Comparison of ENCODE assay signal across 16 cellular contexts in the genomic region with DNA sequence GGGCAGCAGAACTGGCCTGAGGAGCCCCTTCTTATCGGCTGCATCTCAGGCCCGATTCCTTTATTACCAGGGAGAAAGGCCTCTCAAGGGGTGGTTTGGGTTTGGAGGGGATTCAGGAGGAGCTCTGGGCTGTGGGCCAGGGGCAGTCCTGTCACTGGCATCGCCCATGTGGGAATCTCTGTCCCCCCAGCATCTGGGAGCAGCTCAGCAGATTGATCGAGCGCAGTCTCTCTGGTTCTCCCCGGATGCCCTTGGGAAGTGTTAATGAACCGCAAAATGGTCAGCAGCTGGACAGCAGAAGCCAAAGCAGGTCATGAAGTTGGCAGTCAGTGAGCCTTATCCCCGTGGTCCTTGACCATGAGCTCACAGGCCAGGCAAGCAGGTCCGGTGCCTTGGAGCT.
DNase-seq lines count a peak whose midpoint lies in the region; ATAC-seq and TF ChIP-seq lines count a peak whose summit lies in the region.
"Had no signal": no experiment of that assay in that cellular context is flagged by ENCODE, and none has a peak within 500 bp of the region (broad histone marks: within the 10 kb centered on the region; RNA-seq: fewer than 3 reads in every experiment).

No MANE protein-coding gene starts in this region.

- DNase-seq in CD8-positive, alpha-beta memory T cell = no peak
- no peak for DNase-seq in effector memory CD8-positive, alpha-beta T cell
- DNase-seq in sciatic nerve (ENCODE audit: low spot score) = no peak
- no peak for DNase-seq in COLO668 (lab: John Stamatoyannopoulos, UW; ENCODE audit: unreplicated experiment)
- no peak for DNase-seq in HPDE6-E6E7 (ENCODE audit: extremely low spot score)
- DNase-seq: brain microvascular endothelial cell; dermis blood vessel endothelial cell; GF-D8; NCI-H187 treated with DMSO at 0.1 percent for 48 hours; NCI-H446 treated with DMSO at 0.1 percent for 48 hours; stimulated activated CD4-positive, alpha-beta T cell treated with anti-CD3 and anti-CD28 coated beads, Interleukin-12 subunit alpha, Interleukin-12 subunit beta, amount 100 ng/mL, for 4 hours had no signal

- no peaks in the 10 kb centered on the region for H3K9me3 ChIP-seq in CD8-positive, alpha-beta memory T cell (ENCODE audit: low read length)
- H3K9me3 ChIP-seq in OCI-LY1 (ENCODE audit: low read length) = no peaks in the 10 kb centered on the region
- H3K9me3 ChIP-seq: thoracic aorta had no signal

- H3K4me2 ChIP-seq in OCI-LY1 (ENCODE audit: low read length) = no peak overlapping the region

- no peaks in the 10 kb centered on the region for H3K36me3 ChIP-seq in CD8-positive, alpha-beta memory T cell (ENCODE audit: insufficient read depth, low read length)
- no peaks in the 10 kb centered on the region for H3K36me3 ChIP-seq in OCI-LY1 (ENCODE audit: insufficient read depth, low read length)
- H3K36me3 ChIP-seq: brain microvascular endothelial cell, thoracic aorta had no signal

- peaks cover 53 to 95% (median 93%) of the 10 kb centered on the region in 3 donors for H3K4me1 Mint-ChIP-seq in CD8-positive, alpha-beta memory T cell
- peaks cover 60 to 64% of the 10 kb centered on the region in 2 donors for H3K4me1 Mint-ChIP-seq in effector memory CD8-positive, alpha-beta T cell (ENCODE audit: low read depth in 2 of 2)

- POLR2A ChIA-PET in CD8-positive, alpha-beta memory T cell (lab: Charles Lee) = no interaction called here

- no peak for TF ChIP-seq CTCF in OCI-LY1 (IDR thresholded peaks at IDR 0.05; ENCODE audit: low read length)

- no peak overlapping the region for H3K27ac ChIP-seq in CD8-positive, alpha-beta memory T cell (ENCODE audit: low read depth, low read length)
- peak overlapping the region; percentile 59 for H3K27ac ChIP-seq in OCI-LY1 (ENCODE audit: low read depth, low read length, poor library complexity, severe bottlenecking)
- H3K27ac ChIP-seq: brain microvascular endothelial cell, thoracic aorta had no signal

- no peaks in the 10 kb centered on the region for H3K27me3 ChIP-seq in CD8-positive, alpha-beta memory T cell (ENCODE audit: insufficient read depth, low read length, poor library complexity, severe bottlenecking)
- H3K27me3 ChIP-seq in OCI-LY1 (ENCODE audit: insufficient read depth, low read length) = no peaks in the 10 kb centered on the region
- H3K27me3 ChIP-seq: brain microvascular endothelial cell had no signal

- peaks cover 0 to 2% (median 0%) of the 10 kb centered on the region in 3 donors for H3K36me3 Mint-ChIP-seq in CD8-positive, alpha-beta memory T cell
- H3K36me3 Mint-ChIP-seq in effector memory CD8-positive, alpha-beta T cell (ENCODE audit: insufficient read depth) = peaks cover 13% of the 10 kb centered on the region

- H3F3A ChIP-seq in OCI-LY1 (ENCODE audit: insufficient read depth, low read length) = no peaks in the 10 kb centered on the region

- ATAC-seq in effector memory CD8-positive, alpha-beta T cell (replicated peaks) = no peak
- peak; percentile 63 for ATAC-seq in sciatic nerve
- ATAC-seq in HG03280 (IDR thresholded peaks at IDR 0.05; ENCODE audit: unreplicated experiment) = no peak
- ATAC-seq in GM21576 (IDR thresholded peaks at IDR 0.05; ENCODE audit: unreplicated experiment) = no peak

- no peak overlapping the region for H3K4me3 Mint-ChIP-seq in CD8-positive, alpha-beta memory T cell
- H3K4me3 Mint-ChIP-seq in effector memory CD8-positive, alpha-beta T cell = no peak overlapping the region

- no peak overlapping the region for H3K9ac ChIP-seq in OCI-LY1 (ENCODE audit: low read length)

- CTCF ChIA-PET in CD8-positive, alpha-beta memory T cell (lab: Charles Lee) = interaction anchor here (1.6 to 10.8 kb wide), 2 partner anchors 12 to 300 kb away, joined by 4 to 116 read pairs; no protein-coding TSS in a partner anchor

- H3K79me2 ChIP-seq in OCI-LY1 (ENCODE audit: insufficient read depth, low read length) = no peaks in the 10 kb centered on the region

- peak overlapping the region; percentile 11 to 100 (median 96) for H3K27ac Mint-ChIP-seq in CD8-positive, alpha-beta memory T cell
- peak overlapping the region; percentile 100 for H3K27ac Mint-ChIP-seq in effector memory CD8-positive, alpha-beta T cell
- H3K27ac Mint-ChIP-seq: activated T-helper 1 cell treated with anti-CD3 and anti-CD28 coated beads, Interleukin-12 subunit alpha, Interleukin-12 subunit beta, Interleukin-2, Interleukin-4 antibody, amounts not matched to agents 30 ng/mL and 10 ng/mL and 1 ng/mL, durations not matched to agents 14 hours and 24 hours and 36 hours had no signal

- peaks cover 0 to 3% of the 10 kb centered on the region in 2 donors for H3K27me3 Mint-ChIP-seq in CD8-positive, alpha-beta memory T cell
- H3K27me3 Mint-ChIP-seq in effector memory CD8-positive, alpha-beta T cell = no peaks in the 10 kb centered on the region

- H3K9me2 ChIP-seq in OCI-LY1 (ENCODE audit: low read depth, low read length) = no peaks in the 10 kb centered on the region

- H3K4me3 ChIP-seq in CD8-positive, alpha-beta memory T cell (ENCODE audit: low read length) = no peak overlapping the region
- no peak overlapping the region for H3K4me3 ChIP-seq in OCI-LY1 (ENCODE audit: low read depth, low read length, poor library complexity, severe bottlenecking)
- H3K4me3 ChIP-seq: thoracic aorta had no signal

- H2AFZ ChIP-seq in OCI-LY1 (ENCODE audit: low read length) = no peak overlapping the region

- H4K20me1 ChIP-seq in OCI-LY1 (ENCODE audit: insufficient read depth, low read length) = no peaks in the 10 kb centered on the region

- H3K9me3 Mint-ChIP-seq in CD8-positive, alpha-beta memory T cell = no peaks in the 10 kb centered on the region
- no peaks in the 10 kb centered on the region for H3K9me3 Mint-ChIP-seq in effector memory CD8-positive, alpha-beta T cell
- H3K9me3 Mint-ChIP-seq: activated T-helper 1 cell treated with anti-CD3 and anti-CD28 coated beads, Interleukin-12 subunit alpha, Interleukin-12 subunit beta, Interleukin-2, Interleukin-4 antibody, amounts not matched to agents 30 ng/mL and 10 ng/mL and 1 ng/mL, durations not matched to agents 14 hours and 24 hours and 36 hours had no signal

- intact Hi-C loops in sciatic nerve (cut with DNase I) = no loop called here

- H3K4me1 ChIP-seq in CD8-positive, alpha-beta memory T cell (ENCODE audit: insufficient read depth, low read length) = peaks cover 70% of the 10 kb centered on the region
- peaks cover 79% of the 10 kb centered on the region for H3K4me1 ChIP-seq in OCI-LY1 (ENCODE audit: insufficient read depth, low read length, severe bottlenecking)
